Comparison of ENCODE assay signal across 11 cellular contexts in genomic region chr2:64700133-64700809, GRCh38. TPM values are rescaled to one million over a fixed set of nuclear protein-coding genes. Genes with fewer than 3 reads are reported as not detected.
A peak's percentile ranks its signal among the peaks of the same experiment; 100 is the strongest.
DNase-seq lines count a peak whose midpoint lies in the region; ATAC-seq and TF ChIP-seq lines count a peak whose summit lies in the region.
"Had no signal": no experiment of that assay in that cellular context is flagged by ENCODE, and none has a peak within 500 bp of the region (broad histone marks: within the 10 kb centered on the region; RNA-seq: fewer than 3 reads in every experiment).

No MANE protein-coding gene starts in this region.

- H3K27me3 Mint-ChIP-seq in activated T-cell treated with anti-CD3 and anti-CD28 coated beads, Interleukin-2, amount 50 U/mL, for 4 hours (ENCODE audit: low read depth), result no peaks in the 10 kb centered on the region
- H3K27me3 Mint-ChIP-seq in activated T-helper 1 cell treated with anti-CD3 and anti-CD28 coated beads, Interleukin-12 subunit alpha, Interleukin-12 subunit beta, Interleukin-2, Interleukin-4 antibody, amounts not matched to agents 30 ng/mL and 10 ng/mL and 1 ng/mL, durations not matched to agents 14 hours and 24 hours and 36 hours (ENCODE audit: insufficient read depth), result no peaks in the 10 kb centered on the region
- H3K27me3 Mint-ChIP-seq in stimulated activated naive B cell treated with anti-CD40 and anti-IgM and Interleukin-4, amounts not matched to agents 10 μg/mL and 1 μg/mL and 100 μg/mL, for 72 hours, result no peaks in the 10 kb centered on the region
- no peaks in the 10 kb centered on the region for H3K27me3 Mint-ChIP-seq in WTC11 (ENCODE audit: low read depth)

- peaks cover 45% of the 10 kb centered on the region for H3K4me1 Mint-ChIP-seq in activated T-cell treated with anti-CD3 and anti-CD28 coated beads, Interleukin-2, amount 50 U/mL, for 4 hours (ENCODE audit: low read depth)
- H3K4me1 Mint-ChIP-seq in activated T-helper 1 cell treated with anti-CD3 and anti-CD28 coated beads, Interleukin-12 subunit alpha, Interleukin-12 subunit beta, Interleukin-2, Interleukin-4 antibody, amounts not matched to agents 30 ng/mL and 10 ng/mL and 1 ng/mL, durations not matched to agents 14 hours and 24 hours and 36 hours (ENCODE audit: low read depth), result peaks cover 66% of the 10 kb centered on the region
- H3K4me1 Mint-ChIP-seq in stimulated activated naive B cell treated with anti-CD40 and anti-IgM and Interleukin-4, amounts not matched to agents 10 μg/mL and 1 μg/mL and 100 μg/mL, for 72 hours, result peaks cover 31 to 49% of the 10 kb centered on the region in 2 donors
- peaks cover 13% of the 10 kb centered on the region for H3K4me1 Mint-ChIP-seq in WTC11

- POLR2A ChIA-PET in WTC11 (lab: Charles Lee), result no interaction called here

- intact Hi-C loops in activated T-helper 1 cell treated with anti-CD3 and anti-CD28 coated beads, Interleukin-12 subunit alpha, Interleukin-12 subunit beta, Interleukin-2, Interleukin-4 antibody, amounts not matched to agents 30 ng/mL and 10 ng/mL and 1 ng/mL, durations not matched to agents 14 hours and 24 hours and 36 hours (cut with micrococcal nuclease), result loop anchor here (1.0 kb wide), 6 partner anchors 27 to 165 kb away; no protein-coding TSS in a partner anchor

- no peaks in the 10 kb centered on the region for H3K9me3 Mint-ChIP-seq in activated T-cell treated with anti-CD3 and anti-CD28 coated beads, Interleukin-2, amount 50 U/mL, for 4 hours
- peaks cover 4% of the 10 kb centered on the region for H3K9me3 Mint-ChIP-seq in activated T-helper 1 cell treated with anti-CD3 and anti-CD28 coated beads, Interleukin-12 subunit alpha, Interleukin-12 subunit beta, Interleukin-2, Interleukin-4 antibody, amounts not matched to agents 30 ng/mL and 10 ng/mL and 1 ng/mL, durations not matched to agents 14 hours and 24 hours and 36 hours
- H3K9me3 Mint-ChIP-seq in stimulated activated naive B cell treated with anti-CD40 and anti-IgM and Interleukin-4, amounts not matched to agents 10 μg/mL and 1 μg/mL and 100 μg/mL, for 72 hours, result peaks cover 0 to 4% of the 10 kb centered on the region in 2 donors
- no peaks in the 10 kb centered on the region for H3K9me3 Mint-ChIP-seq in WTC11

- no peak for TF ChIP-seq CTCF in WTC11 (IDR thresholded peaks at IDR 0.05)

- H3K27ac Mint-ChIP-seq in activated T-helper 1 cell treated with anti-CD3 and anti-CD28 coated beads, Interleukin-12 subunit alpha, Interleukin-12 subunit beta, Interleukin-2, Interleukin-4 antibody, amounts not matched to agents 30 ng/mL and 10 ng/mL and 1 ng/mL, durations not matched to agents 14 hours and 24 hours and 36 hours, result peak overlapping the region; percentile 90
- H3K27ac Mint-ChIP-seq in stimulated activated naive B cell treated with anti-CD40 and anti-IgM and Interleukin-4, amounts not matched to agents 10 μg/mL and 1 μg/mL and 100 μg/mL, for 72 hours, result peak overlapping the region; percentile 86
- H3K27ac Mint-ChIP-seq in WTC11, result no peak overlapping the region

- CTCF ChIA-PET in WTC11 (lab: Charles Lee), result interaction anchor here (0.7 kb wide), 1 partner anchor 363 kb away, joined by 3 read pairs; no protein-coding TSS in a partner anchor

- H3K4me3 Mint-ChIP-seq in activated T-cell treated with anti-CD3 and anti-CD28 coated beads, Interleukin-2, amount 50 U/mL, for 4 hours, result peak overlapping the region; percentile 36
- H3K4me3 Mint-ChIP-seq in activated T-helper 1 cell treated with anti-CD3 and anti-CD28 coated beads, Interleukin-12 subunit alpha, Interleukin-12 subunit beta, Interleukin-2, Interleukin-4 antibody, amounts not matched to agents 30 ng/mL and 10 ng/mL and 1 ng/mL, durations not matched to agents 14 hours and 24 hours and 36 hours, result peak overlapping the region; percentile 30
- no peak overlapping the region for H3K4me3 Mint-ChIP-seq in stimulated activated naive B cell treated with anti-CD40 and anti-IgM and Interleukin-4, amounts not matched to agents 10 μg/mL and 1 μg/mL and 100 μg/mL, for 72 hours
- no peak overlapping the region for H3K4me3 Mint-ChIP-seq in WTC11

- DNase-seq in activated T-cell treated with anti-CD3 and anti-CD28 coated beads, Interleukin-2, amount 50 U/mL, for 4 hours, result no peak
- DNase-seq in activated T-cell treated with anti-CD3 and anti-CD28 coated beads, Interleukin-2, amount 50 U/mL, for 1 hour, result no peak
- no peak for DNase-seq in activated T-helper 1 cell treated with anti-CD3 and anti-CD28 coated beads, Interleukin-12 subunit alpha, Interleukin-12 subunit beta, Interleukin-2, Interleukin-4 antibody, amounts not matched to agents 30 ng/mL and 10 ng/mL and 1 ng/mL, durations not matched to agents 14 hours and 24 hours and 36 hours (ENCODE audit: low spot score)
- DNase-seq in stimulated activated naive B cell treated with anti-CD40 and anti-IgM and Interleukin-4, amounts not matched to agents 10 μg/mL and 1 μg/mL and 100 μg/mL, for 72 hours, result no peak
- DNase-seq in NCI-H187 treated with DMSO at 0.1 percent for 48 hours (lab: John Stamatoyannopoulos, UW) (no peak), superior temporal gyrus (ENCODE audit: extremely low spot score) (no peak), WTC11 (ENCODE audit: low spot score) (no peak)
- DNase-seq: BE2C, NCI-H1105 treated with DMSO at 0.1 percent for 48 hours, right cardiac atrium had no signal

- peak; percentile 61 to 65 for ATAC-seq in activated T-cell treated with anti-CD3 and anti-CD28 coated beads, Interleukin-2, amount 50 U/mL, for 4 hours
- ATAC-seq in HG02840 (IDR thresholded peaks at IDR 0.05; ENCODE audit: low FRiP score, unreplicated experiment) (peak; percentile 35), WTC11 (no peak)
- ATAC-seq in stimulated activated naive B cell treated with anti-CD40 and anti-IgM and Interleukin-4, amounts not matched to agents 10 μg/mL and 1 μg/mL and 100 μg/mL, for 72 hours (replicated peaks), result peak; percentile 45 to 52
- ATAC-seq: right cardiac atrium had no signal

- H3K36me3 Mint-ChIP-seq in activated T-cell treated with anti-CD3 and anti-CD28 coated beads, Interleukin-2, amount 50 U/mL, for 4 hours (ENCODE audit: insufficient read depth), result no peaks in the 10 kb centered on the region
- H3K36me3 Mint-ChIP-seq in activated T-helper 1 cell treated with anti-CD3 and anti-CD28 coated beads, Interleukin-12 subunit alpha, Interleukin-12 subunit beta, Interleukin-2, Interleukin-4 antibody, amounts not matched to agents 30 ng/mL and 10 ng/mL and 1 ng/mL, durations not matched to agents 14 hours and 24 hours and 36 hours (ENCODE audit: low read depth), result peaks cover 12% of the 10 kb centered on the region
- H3K36me3 Mint-ChIP-seq in stimulated activated naive B cell treated with anti-CD40 and anti-IgM and Interleukin-4, amounts not matched to agents 10 μg/mL and 1 μg/mL and 100 μg/mL, for 72 hours, result peaks cover 5 to 12% of the 10 kb centered on the region in 2 donors
- H3K36me3 Mint-ChIP-seq in WTC11, result no peaks in the 10 kb centered on the region

TF ChIP-seq in WTC11, 78 proteins besides CTCF, POLR2A, EP300 and RAD21 (continues in another document):
- TF ChIP-seq RELA (CRISPR knock-in tag; IDR thresholded peaks at IDR 0.05; ENCODE audit: borderline replicate concordance) (no peak), ZNF281 (CRISPR knock-in tag; IDR thresholded peaks at IDR 0.05) (no peak)

RNA-seq across cellular contexts. Expression of gene SERTAD2, which starts 46.6 kb away (rescaled TPM):
- total RNA-seq in activated T-cell treated with anti-CD3 and anti-CD28 coated beads, Interleukin-2, amount 50 U/mL, for 4 hours, result 10 to 100 TPM; 10.5 to 14.2 (median 12.7) TPM
- 27.3 and 28.5 TPM in 2 replicates for total RNA-seq in activated T-helper 1 cell treated with anti-CD3 and anti-CD28 coated beads, Interleukin-12 subunit alpha, Interleukin-12 subunit beta, Interleukin-2, Interleukin-4 antibody, amounts not matched to agents 30 ng/mL and 10 ng/mL and 1 ng/mL, durations not matched to agents 14 hours and 24 hours and 36 hours
- total RNA-seq in WTC11 (2021), result 7.9 to 8.0 TPM (median 7.9 TPM) in 3 replicates

Comparison
In these comparisons a context has a peak if more than half of its experiments do, and no peak if none do; other contexts are left out.
1. H3K4me3 Mint-ChIP-seq: peak in activated T-cell treated with anti-CD3 and anti-CD28 coated beads, Interleukin-2, amount 50 U/mL, for 4 hours (single experiment) and activated T-helper 1 cell treated with anti-CD3 and anti-CD28 coated beads, Interleukin-12 subunit alpha, Interleukin-12 subunit beta, Interleukin-2, Interleukin-4 antibody, amounts not matched to agents 30 ng/mL and 10 ng/mL and 1 ng/mL, durations not matched to agents 14 hours and 24 hours and 36 hours (single experiment); none in stimulated activated naive B cell treated with anti-CD40 and anti-IgM and Interleukin-4, amounts not matched to agents 10 μg/mL and 1 μg/mL and 100 μg/mL, for 72 hours (0 of 2) and WTC11 (single experiment).